Comparison of ENCODE assay signal across 8 cellular contexts in the genomic region with DNA sequence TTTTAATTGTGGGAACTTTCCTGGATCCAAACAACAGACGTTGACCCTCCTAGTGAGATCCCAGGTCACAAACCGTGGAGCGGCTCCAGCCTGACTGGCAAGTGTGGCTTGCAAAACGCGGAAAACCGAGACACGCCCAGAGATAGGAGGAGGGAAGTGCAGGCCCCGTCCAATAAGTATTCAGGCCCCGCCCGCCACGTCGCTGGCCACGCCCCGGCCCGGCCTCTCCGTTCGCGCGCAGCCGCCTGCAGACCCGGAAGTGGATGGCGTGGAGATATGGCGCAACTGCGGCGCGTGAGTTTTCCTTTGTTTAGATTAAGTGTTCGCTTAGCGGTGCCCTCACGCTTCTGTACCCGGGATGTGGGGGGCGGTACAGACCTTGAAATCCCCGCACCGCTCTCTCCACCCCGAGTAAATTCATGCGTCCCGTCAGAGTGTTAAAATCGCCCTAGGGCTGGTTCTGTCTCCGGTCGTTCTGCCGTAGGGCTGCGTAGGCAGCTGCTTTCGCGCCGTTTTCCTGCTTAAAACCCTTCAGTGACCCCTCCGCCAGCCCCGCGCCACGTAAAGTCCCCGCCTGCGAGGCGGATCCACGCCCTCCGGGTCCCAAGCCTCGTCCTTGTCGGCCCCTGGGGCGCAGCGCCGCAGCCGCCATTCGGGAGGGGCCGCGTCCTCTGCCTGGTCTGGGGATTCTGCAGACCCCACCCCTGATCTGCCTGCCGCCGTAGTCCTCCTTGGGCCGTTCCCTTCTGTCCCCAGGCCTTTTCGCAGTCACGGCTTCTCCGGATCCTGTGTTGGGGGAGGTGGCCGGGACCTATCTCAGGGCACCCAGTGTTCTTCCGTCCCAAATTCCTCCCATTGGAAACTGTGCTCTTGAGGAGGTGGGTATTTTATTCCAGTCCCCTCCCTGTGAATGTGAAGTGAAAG. TPM values are rescaled to one million over a fixed set of nuclear protein-coding genes. Genes with fewer than 3 reads are reported as not detected.
DNase-seq lines count a peak whose midpoint lies in the region; ATAC-seq and TF ChIP-seq lines count a peak whose summit lies in the region.

ZNF766 (plus strand) TSS at position 250 of the 924 bp plus-strand sequence; CDS start at position 277, 27 bp downstream.

- ATAC-seq in HG02588 (IDR thresholded peaks at IDR 0.05; ENCODE audit: unreplicated experiment), result peak; percentile 98
- peak; percentile 99 for ATAC-seq in SK-N-SH treated with all-trans-retinoic acid at 6 μM for 48 hours

- peak within 1 kb of the TSS; percentile 76 for H3K27ac ChIP-seq in temporal lobe (ENCODE audit: low read depth, low read length)

- peaks cover 41% of the 10 kb centered on the region for H3K4me1 Mint-ChIP-seq in activated naive CD4-positive, alpha-beta T cell treated with anti-CD3 and anti-CD28 coated beads, Interleukin-2, amount 50 U/mL, for 24 hours

- no peaks in the 10 kb centered on the region for H3K27me3 Mint-ChIP-seq in activated naive CD4-positive, alpha-beta T cell treated with anti-CD3 and anti-CD28 coated beads, Interleukin-2, amount 50 U/mL, for 24 hours

- H3K36me3 Mint-ChIP-seq in activated naive CD4-positive, alpha-beta T cell treated with anti-CD3 and anti-CD28 coated beads, Interleukin-2, amount 50 U/mL, for 24 hours, result peaks cover 31% of the 10 kb centered on the region

- peaks cover 23% of the 10 kb centered on the region for H3K9me3 Mint-ChIP-seq in activated naive CD4-positive, alpha-beta T cell treated with anti-CD3 and anti-CD28 coated beads, Interleukin-2, amount 50 U/mL, for 24 hours

- DNase-seq in GM04503 (ENCODE audit: low read depth) (peak; percentile 62), NCI-H1092 (lab: John Stamatoyannopoulos, UW) (peak; percentile 91), glomerular endothelial cell (ENCODE audit: extremely low read depth, low read depth, low spot score) (peak; percentile 52), occipital lobe (lab: John Stamatoyannopoulos, UW) (peak; percentile 92)

- H3K4me3 Mint-ChIP-seq in activated naive CD4-positive, alpha-beta T cell treated with anti-CD3 and anti-CD28 coated beads, Interleukin-2, amount 50 U/mL, for 24 hours, result peak within 1 kb of the TSS; percentile 99

- peak within 1 kb of the TSS; percentile 97 for H3K27ac Mint-ChIP-seq in activated naive CD4-positive, alpha-beta T cell treated with anti-CD3 and anti-CD28 coated beads, Interleukin-2, amount 50 U/mL, for 24 hours

TF ChIP-seq in SK-N-SH treated with all-trans-retinoic acid at 6 μM for 48 hours, 23 proteins besides CTCF, POLR2A, EP300 and RAD21:
- TF ChIP-seq ZNF8 (CRISPR knock-in tag; IDR thresholded peaks at IDR 0.05), result no peak
- TF ChIP-seq TCF4 (CRISPR knock-in tag; IDR thresholded peaks at IDR 0.05; ENCODE audit: borderline replicate concordance), result no peak
- TF ChIP-seq ARNTL (CRISPR knock-in tag; IDR thresholded peaks at IDR 0.05; ENCODE audit: borderline replicate concordance, low read depth), result no peak
- TF ChIP-seq, protein P1, sequence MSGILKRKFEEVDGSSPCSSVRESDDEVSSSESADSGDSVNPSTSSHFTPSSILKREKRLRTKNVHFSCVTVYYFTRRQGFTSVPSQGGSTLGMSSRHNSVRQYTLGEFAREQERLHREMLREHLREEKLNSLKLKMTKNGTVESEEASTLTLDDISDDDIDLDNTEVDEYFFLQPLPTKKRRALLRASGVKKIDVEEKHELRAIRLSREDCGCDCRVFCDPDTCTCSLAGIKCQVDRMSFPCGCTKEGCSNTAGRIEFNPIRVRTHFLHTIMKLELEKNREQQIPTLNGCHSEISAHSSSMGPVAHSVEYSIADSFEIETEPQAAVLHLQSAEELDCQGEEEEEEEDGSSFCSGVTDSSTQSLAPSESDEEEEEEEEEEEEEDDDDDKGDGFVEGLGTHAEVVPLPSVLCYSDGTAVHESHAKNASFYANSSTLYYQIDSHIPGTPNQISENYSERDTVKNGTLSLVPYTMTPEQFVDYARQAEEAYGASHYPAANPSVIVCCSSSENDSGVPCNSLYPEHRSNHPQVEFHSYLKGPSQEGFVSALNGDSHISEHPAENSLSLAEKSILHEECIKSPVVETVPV (CRISPR knock-in tag; IDR thresholded peaks at IDR 0.05), result no peak
- TF ChIP-seq, protein P2, sequence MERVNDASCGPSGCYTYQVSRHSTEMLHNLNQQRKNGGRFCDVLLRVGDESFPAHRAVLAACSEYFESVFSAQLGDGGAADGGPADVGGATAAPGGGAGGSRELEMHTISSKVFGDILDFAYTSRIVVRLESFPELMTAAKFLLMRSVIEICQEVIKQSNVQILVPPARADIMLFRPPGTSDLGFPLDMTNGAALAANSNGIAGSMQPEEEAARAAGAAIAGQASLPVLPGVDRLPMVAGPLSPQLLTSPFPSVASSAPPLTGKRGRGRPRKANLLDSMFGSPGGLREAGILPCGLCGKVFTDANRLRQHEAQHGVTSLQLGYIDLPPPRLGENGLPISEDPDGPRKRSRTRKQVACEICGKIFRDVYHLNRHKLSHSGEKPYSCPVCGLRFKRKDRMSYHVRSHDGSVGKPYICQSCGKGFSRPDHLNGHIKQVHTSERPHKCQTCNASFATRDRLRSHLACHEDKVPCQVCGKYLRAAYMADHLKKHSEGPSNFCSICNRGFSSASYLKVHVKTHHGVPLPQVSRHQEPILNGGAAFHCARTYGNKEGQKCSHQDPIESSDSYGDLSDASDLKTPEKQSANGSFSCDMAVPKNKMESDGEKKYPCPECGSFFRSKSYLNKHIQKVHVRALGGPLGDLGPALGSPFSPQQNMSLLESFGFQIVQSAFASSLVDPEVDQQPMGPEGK (CRISPR knock-in tag; IDR thresholded peaks at IDR 0.05; ENCODE audit: borderline replicate concordance), result no peak
- TF ChIP-seq CREB5 (CRISPR knock-in tag; IDR thresholded peaks at IDR 0.05; ENCODE audit: low read depth), result no peak
- TF ChIP-seq RARB (CRISPR knock-in tag; IDR thresholded peaks at IDR 0.05), result no peak
- no peak for TF ChIP-seq TSHZ2 (CRISPR knock-in tag; IDR thresholded peaks at IDR 0.05)
- no peak for TF ChIP-seq ESRRG (CRISPR knock-in tag; IDR thresholded peaks at IDR 0.05)
- no peak for TF ChIP-seq TOX (CRISPR knock-in tag; IDR thresholded peaks at IDR 0.05; ENCODE audit: borderline replicate concordance)
- no peak for TF ChIP-seq BACH2 (CRISPR knock-in tag; IDR thresholded peaks at IDR 0.05; ENCODE audit: borderline replicate concordance)
- TF ChIP-seq, protein P3, sequence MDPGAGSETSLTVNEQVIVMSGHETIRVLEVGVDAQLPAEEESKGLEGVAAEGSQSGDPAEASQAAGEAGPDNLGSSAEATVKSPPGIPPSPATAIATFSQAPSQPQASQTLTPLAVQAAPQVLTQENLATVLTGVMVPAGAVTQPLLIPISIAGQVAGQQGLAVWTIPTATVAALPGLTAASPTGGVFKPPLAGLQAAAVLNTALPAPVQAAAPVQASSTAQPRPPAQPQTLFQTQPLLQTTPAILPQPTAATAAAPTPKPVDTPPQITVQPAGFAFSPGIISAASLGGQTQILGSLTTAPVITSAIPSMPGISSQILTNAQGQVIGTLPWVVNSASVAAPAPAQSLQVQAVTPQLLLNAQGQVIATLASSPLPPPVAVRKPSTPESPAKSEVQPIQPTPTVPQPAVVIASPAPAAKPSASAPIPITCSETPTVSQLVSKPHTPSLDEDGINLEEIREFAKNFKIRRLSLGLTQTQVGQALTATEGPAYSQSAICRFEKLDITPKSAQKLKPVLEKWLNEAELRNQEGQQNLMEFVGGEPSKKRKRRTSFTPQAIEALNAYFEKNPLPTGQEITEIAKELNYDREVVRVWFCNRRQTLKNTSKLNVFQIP (CRISPR knock-in tag; IDR thresholded peaks at IDR 0.05; ENCODE audit: borderline replicate concordance, low read depth), result no peak
- no peak for TF ChIP-seq ISL1 (CRISPR knock-in tag; IDR thresholded peaks at IDR 0.05)
- TF ChIP-seq PPARA (CRISPR knock-in tag; IDR thresholded peaks at IDR 0.05; ENCODE audit: borderline replicate concordance), result no peak
- TF ChIP-seq SNAI2 (CRISPR knock-in tag; IDR thresholded peaks at IDR 0.05), result no peak
- no peak for TF ChIP-seq ZFP3 (CRISPR knock-in tag; IDR thresholded peaks at IDR 0.05)
- no peak for TF ChIP-seq GLIS3 (CRISPR knock-in tag; IDR thresholded peaks at IDR 0.05)
- no peak for TF ChIP-seq CSDC2 (CRISPR knock-in tag; IDR thresholded peaks at IDR 0.05)
TF ChIP-seq in SK-N-SH treated with all-trans-retinoic acid at 6 μM for 48 hours: peak in this region for 0.

RNA-seq across cellular contexts. Expression of gene ZNF766, which starts in this region (rescaled TPM):
- total RNA-seq in glomerular endothelial cell (9.1 and 9.5 TPM in 2 replicates), occipital lobe (19.8 TPM), temporal lobe (12.8 TPM)

Comparison
In these comparisons a context has a peak if more than half of its experiments do, and no peak if none do; other contexts are left out.
1. Peak in every context shown above with its lines: DNase-seq, ATAC-seq and H3K27ac ChIP-seq.